Comparison of ENCODE assay signal across 1 cellular context in the genomic region with DNA sequence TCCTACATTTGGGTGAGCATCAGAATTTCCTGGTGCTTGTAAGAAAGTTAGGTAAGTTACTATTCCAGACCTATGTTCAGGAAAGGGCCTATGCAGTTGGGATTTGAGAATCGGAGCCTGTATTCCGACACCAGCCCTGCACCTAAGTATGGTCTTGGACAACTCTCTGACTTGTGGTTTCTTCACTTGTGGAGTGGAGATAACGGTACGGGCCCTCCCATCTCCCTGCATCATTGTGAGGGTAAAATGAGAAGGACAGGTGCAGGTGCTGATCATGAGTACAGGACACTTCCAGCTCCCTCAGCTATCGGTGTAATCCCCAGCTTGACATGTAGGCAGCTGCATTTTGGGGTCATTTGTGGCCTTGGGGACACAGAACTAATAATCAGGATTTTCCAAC.
TF ChIP-seq lines count a peak whose summit lies in the region.

No MANE protein-coding gene starts in this region.

TF ChIP-seq in GM23338, 12 proteins besides CTCF, POLR2A, EP300 and RAD21:
- TF ChIP-seq EZH2 (IDR thresholded peaks at IDR 0.05; ENCODE audit: low read depth, unreplicated experiment) = no peak
- TF ChIP-seq NANOG (IDR thresholded peaks at IDR 0.05; ENCODE audit: borderline replicate concordance) = no peak
- TF ChIP-seq ZNF462 (CRISPR knock-in tag; IDR thresholded peaks at IDR 0.05) = no peak
- TF ChIP-seq, protein P1, sequence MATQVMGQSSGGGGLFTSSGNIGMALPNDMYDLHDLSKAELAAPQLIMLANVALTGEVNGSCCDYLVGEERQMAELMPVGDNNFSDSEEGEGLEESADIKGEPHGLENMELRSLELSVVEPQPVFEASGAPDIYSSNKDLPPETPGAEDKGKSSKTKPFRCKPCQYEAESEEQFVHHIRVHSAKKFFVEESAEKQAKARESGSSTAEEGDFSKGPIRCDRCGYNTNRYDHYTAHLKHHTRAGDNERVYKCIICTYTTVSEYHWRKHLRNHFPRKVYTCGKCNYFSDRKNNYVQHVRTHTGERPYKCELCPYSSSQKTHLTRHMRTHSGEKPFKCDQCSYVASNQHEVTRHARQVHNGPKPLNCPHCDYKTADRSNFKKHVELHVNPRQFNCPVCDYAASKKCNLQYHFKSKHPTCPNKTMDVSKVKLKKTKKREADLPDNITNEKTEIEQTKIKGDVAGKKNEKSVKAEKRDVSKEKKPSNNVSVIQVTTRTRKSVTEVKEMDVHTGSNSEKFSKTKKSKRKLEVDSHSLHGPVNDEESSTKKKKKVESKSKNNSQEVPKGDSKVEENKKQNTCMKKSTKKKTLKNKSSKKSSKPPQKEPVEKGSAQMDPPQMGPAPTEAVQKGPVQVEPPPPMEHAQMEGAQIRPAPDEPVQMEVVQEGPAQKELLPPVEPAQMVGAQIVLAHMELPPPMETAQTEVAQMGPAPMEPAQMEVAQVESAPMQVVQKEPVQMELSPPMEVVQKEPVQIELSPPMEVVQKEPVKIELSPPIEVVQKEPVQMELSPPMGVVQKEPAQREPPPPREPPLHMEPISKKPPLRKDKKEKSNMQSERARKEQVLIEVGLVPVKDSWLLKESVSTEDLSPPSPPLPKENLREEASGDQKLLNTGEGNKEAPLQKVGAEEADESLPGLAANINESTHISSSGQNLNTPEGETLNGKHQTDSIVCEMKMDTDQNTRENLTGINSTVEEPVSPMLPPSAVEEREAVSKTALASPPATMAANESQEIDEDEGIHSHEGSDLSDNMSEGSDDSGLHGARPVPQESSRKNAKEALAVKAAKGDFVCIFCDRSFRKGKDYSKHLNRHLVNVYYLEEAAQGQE (IDR thresholded peaks at IDR 0.05; ENCODE audit: unreplicated experiment) = no peak
- TF ChIP-seq EZH2phosphoT487 (IDR thresholded peaks at IDR 0.05; ENCODE audit: unreplicated experiment) = no peak
- no peak for TF ChIP-seq POLR2AphosphoS5 (IDR thresholded peaks at IDR 0.05; ENCODE audit: low read depth)
- no peak for TF ChIP-seq JUNB (IDR thresholded peaks at IDR 0.05; ENCODE audit: unreplicated experiment)
TF ChIP-seq in GM23338: peak in this region for 0.
